Comparison of ENCODE assay signal across 9 cellular contexts in the genomic region with DNA sequence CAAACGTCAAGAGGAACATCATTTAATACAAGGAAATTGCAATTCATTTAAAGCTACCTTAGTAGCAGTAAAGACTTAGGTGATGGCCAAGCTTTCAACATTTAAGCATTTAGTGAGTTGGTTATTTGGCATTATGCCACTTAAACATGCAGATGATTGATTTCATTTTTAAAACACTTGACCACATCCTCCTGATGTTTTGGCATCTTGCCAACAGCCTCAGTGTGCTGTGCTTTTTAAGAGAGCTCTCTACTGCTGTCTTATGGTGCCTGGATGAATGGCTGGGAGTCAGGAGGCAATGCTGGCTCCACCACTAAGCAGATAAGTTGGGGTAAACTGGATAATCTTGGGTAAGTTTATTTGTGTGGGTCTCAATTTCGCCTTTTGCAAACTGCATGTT.
DNase-seq lines count a peak whose midpoint lies in the region; ATAC-seq and TF ChIP-seq lines count a peak whose summit lies in the region.
"Had no signal": no experiment of that assay in that cellular context is flagged by ENCODE, and none has a peak within 500 bp of the region (broad histone marks: within the 10 kb centered on the region; RNA-seq: fewer than 3 reads in every experiment).

No MANE protein-coding gene starts in this region.

- DNase-seq in DMS 273 (lab: John Stamatoyannopoulos, UW; ENCODE audit: unreplicated experiment) (peak; percentile 74), LNCaP clone FGC (ENCODE audit: low read depth) (no peak), amniotic epithelial cell (ENCODE audit: low read depth) (peak; percentile 97), mesothelial cell of epicardium (ENCODE audit: low spot score in 2 of 2, unreplicated experiment in 2 of 2) (peak in 1 of 2 experiments; percentile 48), D341Med (ENCODE audit: low spot score) (no peak)
- DNase-seq in stimulated activated naive CD8-positive, alpha-beta T cell treated with anti-CD3 and anti-CD28 coated beads, Interleukin-15, amount 100 ng/mL, for 72 hours: peak; percentile 66 to 82

- H3K4me3 ChIP-seq in LNCaP clone FGC (ENCODE audit: low read depth, low read length): no peak overlapping the region

- H3K4me3 Mint-ChIP-seq in T-helper 1 cell treated with Interleukin-12 subunit alpha and Interleukin-12 subunit beta and Interleukin-4 antibody, amounts not matched to agents 30 μg/mL and 1 μg/mL, for 36 hours: peak overlapping the region; percentile 51
- H3K4me3 Mint-ChIP-seq in mesothelial cell of epicardium: no peak overlapping the region
- peak overlapping the region; percentile 14 to 51 for H3K4me3 Mint-ChIP-seq in stimulated activated naive CD8-positive, alpha-beta T cell treated with anti-CD3 and anti-CD28 coated beads, Interleukin-15, amount 100 ng/mL, for 72 hours

- ATAC-seq in GM21528 (IDR thresholded peaks at IDR 0.05; ENCODE audit: low FRiP score, unreplicated experiment): peak; percentile 70
- ATAC-seq in stimulated activated naive CD8-positive, alpha-beta T cell treated with anti-CD3 and anti-CD28 coated beads, Interleukin-15, amount 100 ng/mL, for 72 hours: peak; percentile 93
- ATAC-seq: Panc1 had no signal

- no peaks in the 10 kb centered on the region for H3K36me3 Mint-ChIP-seq in T-helper 1 cell treated with Interleukin-12 subunit alpha and Interleukin-12 subunit beta and Interleukin-4 antibody, amounts not matched to agents 30 μg/mL and 1 μg/mL, for 36 hours (ENCODE audit: low read depth)
- H3K36me3 Mint-ChIP-seq in mesothelial cell of epicardium: no peaks in the 10 kb centered on the region

- H3K27ac Mint-ChIP-seq in T-helper 1 cell treated with Interleukin-12 subunit alpha and Interleukin-12 subunit beta and Interleukin-4 antibody, amounts not matched to agents 30 μg/mL and 1 μg/mL, for 36 hours: peak overlapping the region; percentile 89
- peak overlapping the region; percentile 20 for H3K27ac Mint-ChIP-seq in mesothelial cell of epicardium
- peak overlapping the region; percentile 35 to 40 for H3K27ac Mint-ChIP-seq in stimulated activated naive CD8-positive, alpha-beta T cell treated with anti-CD3 and anti-CD28 coated beads, Interleukin-15, amount 100 ng/mL, for 72 hours

- peaks cover 25% of the 10 kb centered on the region for H3K4me1 Mint-ChIP-seq in T-helper 1 cell treated with Interleukin-12 subunit alpha and Interleukin-12 subunit beta and Interleukin-4 antibody, amounts not matched to agents 30 μg/mL and 1 μg/mL, for 36 hours (ENCODE audit: low read depth)
- H3K4me1 Mint-ChIP-seq in mesothelial cell of epicardium: peaks cover 49% of the 10 kb centered on the region
- H3K4me1 Mint-ChIP-seq in stimulated activated naive CD8-positive, alpha-beta T cell treated with anti-CD3 and anti-CD28 coated beads, Interleukin-15, amount 100 ng/mL, for 72 hours: peaks cover 50% of the 10 kb centered on the region

- H3K9me3 Mint-ChIP-seq in T-helper 1 cell treated with Interleukin-12 subunit alpha and Interleukin-12 subunit beta and Interleukin-4 antibody, amounts not matched to agents 30 μg/mL and 1 μg/mL, for 36 hours: no peaks in the 10 kb centered on the region
- no peaks in the 10 kb centered on the region for H3K9me3 Mint-ChIP-seq in mesothelial cell of epicardium
- H3K9me3 Mint-ChIP-seq in stimulated activated naive CD8-positive, alpha-beta T cell treated with anti-CD3 and anti-CD28 coated beads, Interleukin-15, amount 100 ng/mL, for 72 hours: no peaks in the 10 kb centered on the region

- no peaks in the 10 kb centered on the region for H3K27me3 Mint-ChIP-seq in T-helper 1 cell treated with Interleukin-12 subunit alpha and Interleukin-12 subunit beta and Interleukin-4 antibody, amounts not matched to agents 30 μg/mL and 1 μg/mL, for 36 hours (ENCODE audit: low read depth)
- peaks cover 44% of the 10 kb centered on the region for H3K27me3 Mint-ChIP-seq in mesothelial cell of epicardium (ENCODE audit: low read depth)
- H3K27me3 Mint-ChIP-seq in stimulated activated naive CD8-positive, alpha-beta T cell treated with anti-CD3 and anti-CD28 coated beads, Interleukin-15, amount 100 ng/mL, for 72 hours: no peaks in the 10 kb centered on the region

- 0 out of 2 replicates have a peak, but pooled peaks have one; percentile 11 for TF ChIP-seq CTCF in LNCaP clone FGC (IDR thresholded peaks at IDR 0.05; ENCODE audit: control insufficient read depth, extremely low read depth, insufficient read depth)
- no peak for TF ChIP-seq CTCF in mesothelial cell of epicardium (IDR thresholded peaks at IDR 0.05; ENCODE audit: unreplicated experiment)

Comparison
In these comparisons a context has a peak if more than half of its experiments do, and no peak if none do; other contexts are left out.
1. DNase-seq: peak in DMS 273 (single experiment), amniotic epithelial cell (single experiment) and stimulated activated naive CD8-positive, alpha-beta T cell treated with anti-CD3 and anti-CD28 coated beads, Interleukin-15, amount 100 ng/mL, for 72 hours (2 of 2); none in LNCaP clone FGC (single experiment) and D341Med (single experiment).
2. H3K27ac Mint-ChIP-seq: peak in every context shown above with its lines; median percentile 89 in T-helper 1 cell treated with Interleukin-12 subunit alpha and Interleukin-12 subunit beta and Interleukin-4 antibody, amounts not matched to agents 30 μg/mL and 1 μg/mL, for 36 hours; 38 in stimulated activated naive CD8-positive, alpha-beta T cell treated with anti-CD3 and anti-CD28 coated beads, Interleukin-15, amount 100 ng/mL, for 72 hours; 20 in mesothelial cell of epicardium.